ENCODE assay signal across 2 cellular contexts in genomic region chr5:141603912-141604311, GRCh38.
TF ChIP-seq lines count a peak whose summit lies in the region.

No MANE protein-coding gene starts in this region.

TF ChIP-seq in A549, 52 proteins besides CTCF, POLR2A, EP300 and RAD21:
- TF ChIP-seq JUNB (IDR thresholded peaks at IDR 0.05) (no peak), CHD4 (IDR thresholded peaks at IDR 0.05; ENCODE audit: borderline replicate concordance) (no peak), MAFK (IDR thresholded peaks at IDR 0.05; ENCODE audit: partially characterized antibody) (no peak), NR3C1 (IDR thresholded peaks at IDR 0.05) (no peak), CEBPB (IDR thresholded peaks at IDR 0.05) (no peak), KDM1A (IDR thresholded peaks at IDR 0.05; ENCODE audit: low read depth) (no peak), HEYL (CRISPR knock-in tag; IDR thresholded peaks at IDR 0.05) (no peak), ZNF302 (CRISPR knock-in tag; IDR thresholded peaks at IDR 0.05) (no peak), RNF2 (IDR thresholded peaks at IDR 0.05; ENCODE audit: borderline replicate concordance, low read depth) (no peak), TP53 (CRISPR knock-in tag; IDR thresholded peaks at IDR 0.05) (no peak), SMC3 (IDR thresholded peaks at IDR 0.05) (no peak), ZSCAN20 (CRISPR knock-in tag; IDR thresholded peaks at IDR 0.05) (no peak), GATA3 (IDR thresholded peaks at IDR 0.05; ENCODE audit: borderline replicate concordance) (no peak), NFE2L2 (conservative IDR thresholded peaks at IDR 0.05; ENCODE audit: low read length) (no peak), CBX2 (IDR thresholded peaks at IDR 0.05; ENCODE audit: borderline replicate concordance, low read depth) (no peak)
- TF ChIP-seq, protein P1, sequence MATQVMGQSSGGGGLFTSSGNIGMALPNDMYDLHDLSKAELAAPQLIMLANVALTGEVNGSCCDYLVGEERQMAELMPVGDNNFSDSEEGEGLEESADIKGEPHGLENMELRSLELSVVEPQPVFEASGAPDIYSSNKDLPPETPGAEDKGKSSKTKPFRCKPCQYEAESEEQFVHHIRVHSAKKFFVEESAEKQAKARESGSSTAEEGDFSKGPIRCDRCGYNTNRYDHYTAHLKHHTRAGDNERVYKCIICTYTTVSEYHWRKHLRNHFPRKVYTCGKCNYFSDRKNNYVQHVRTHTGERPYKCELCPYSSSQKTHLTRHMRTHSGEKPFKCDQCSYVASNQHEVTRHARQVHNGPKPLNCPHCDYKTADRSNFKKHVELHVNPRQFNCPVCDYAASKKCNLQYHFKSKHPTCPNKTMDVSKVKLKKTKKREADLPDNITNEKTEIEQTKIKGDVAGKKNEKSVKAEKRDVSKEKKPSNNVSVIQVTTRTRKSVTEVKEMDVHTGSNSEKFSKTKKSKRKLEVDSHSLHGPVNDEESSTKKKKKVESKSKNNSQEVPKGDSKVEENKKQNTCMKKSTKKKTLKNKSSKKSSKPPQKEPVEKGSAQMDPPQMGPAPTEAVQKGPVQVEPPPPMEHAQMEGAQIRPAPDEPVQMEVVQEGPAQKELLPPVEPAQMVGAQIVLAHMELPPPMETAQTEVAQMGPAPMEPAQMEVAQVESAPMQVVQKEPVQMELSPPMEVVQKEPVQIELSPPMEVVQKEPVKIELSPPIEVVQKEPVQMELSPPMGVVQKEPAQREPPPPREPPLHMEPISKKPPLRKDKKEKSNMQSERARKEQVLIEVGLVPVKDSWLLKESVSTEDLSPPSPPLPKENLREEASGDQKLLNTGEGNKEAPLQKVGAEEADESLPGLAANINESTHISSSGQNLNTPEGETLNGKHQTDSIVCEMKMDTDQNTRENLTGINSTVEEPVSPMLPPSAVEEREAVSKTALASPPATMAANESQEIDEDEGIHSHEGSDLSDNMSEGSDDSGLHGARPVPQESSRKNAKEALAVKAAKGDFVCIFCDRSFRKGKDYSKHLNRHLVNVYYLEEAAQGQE (IDR thresholded peaks at IDR 0.05): no peak
- TF ChIP-seq, protein P2, sequence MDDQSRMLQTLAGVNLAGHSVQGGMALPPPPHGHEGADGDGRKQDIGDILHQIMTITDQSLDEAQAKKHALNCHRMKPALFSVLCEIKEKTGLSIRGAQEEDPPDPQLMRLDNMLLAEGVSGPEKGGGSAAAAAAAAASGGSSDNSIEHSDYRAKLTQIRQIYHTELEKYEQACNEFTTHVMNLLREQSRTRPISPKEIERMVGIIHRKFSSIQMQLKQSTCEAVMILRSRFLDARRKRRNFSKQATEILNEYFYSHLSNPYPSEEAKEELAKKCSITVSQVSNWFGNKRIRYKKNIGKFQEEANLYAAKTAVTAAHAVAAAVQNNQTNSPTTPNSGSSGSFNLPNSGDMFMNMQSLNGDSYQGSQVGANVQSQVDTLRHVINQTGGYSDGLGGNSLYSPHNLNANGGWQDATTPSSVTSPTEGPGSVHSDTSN (IDR thresholded peaks at IDR 0.05): no peak

TF ChIP-seq in IMR-90, 13 proteins besides CTCF, POLR2A, EP300 and RAD21:
- TF ChIP-seq RFX5 (IDR thresholded peaks at IDR 0.05; ENCODE audit: low read depth, low read length): no peak
- no peak for TF ChIP-seq MAZ (IDR thresholded peaks at IDR 0.05; ENCODE audit: borderline replicate concordance, low read depth, low read length)
- no peak for TF ChIP-seq FOS (IDR thresholded peaks at IDR 0.05; ENCODE audit: low read depth, low read length)
- TF ChIP-seq, protein P3, sequence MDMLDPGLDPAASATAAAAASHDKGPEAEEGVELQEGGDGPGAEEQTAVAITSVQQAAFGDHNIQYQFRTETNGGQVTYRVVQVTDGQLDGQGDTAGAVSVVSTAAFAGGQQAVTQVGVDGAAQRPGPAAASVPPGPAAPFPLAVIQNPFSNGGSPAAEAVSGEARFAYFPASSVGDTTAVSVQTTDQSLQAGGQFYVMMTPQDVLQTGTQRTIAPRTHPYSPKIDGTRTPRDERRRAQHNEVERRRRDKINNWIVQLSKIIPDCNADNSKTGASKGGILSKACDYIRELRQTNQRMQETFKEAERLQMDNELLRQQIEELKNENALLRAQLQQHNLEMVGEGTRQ (IDR thresholded peaks at IDR 0.05; ENCODE audit: low read depth, low read length): no peak
- TF ChIP-seq MXI1 (IDR thresholded peaks at IDR 0.05; ENCODE audit: borderline replicate concordance, low read depth, low read length): no peak
- no peak for TF ChIP-seq CHD1 (IDR thresholded peaks at IDR 0.05; ENCODE audit: low read depth, low read length)
- no peak for TF ChIP-seq RCOR1 (IDR thresholded peaks at IDR 0.05; ENCODE audit: insufficient replicate concordance, low read length)
- no peak for TF ChIP-seq MAFK (IDR thresholded peaks at IDR 0.05; ENCODE audit: low read depth, low read length)
- TF ChIP-seq CEBPB (IDR thresholded peaks at IDR 0.05; ENCODE audit: low read depth, low read length): no peak
- no peak for TF ChIP-seq BHLHE40 (IDR thresholded peaks at IDR 0.05; ENCODE audit: low read depth, low read length)
- no peak for TF ChIP-seq NFE2L2 (IDR thresholded peaks at IDR 0.05; ENCODE audit: low read depth, low read length)
- TF ChIP-seq ELK1 (IDR thresholded peaks at IDR 0.05; ENCODE audit: borderline replicate concordance, low read depth, low read length): no peak
- TF ChIP-seq SMC3 (IDR thresholded peaks at IDR 0.05; ENCODE audit: low read depth, low read length): no peak
